9 cellular contexts compared by ENCODE assay signal in the genomic region with DNA sequence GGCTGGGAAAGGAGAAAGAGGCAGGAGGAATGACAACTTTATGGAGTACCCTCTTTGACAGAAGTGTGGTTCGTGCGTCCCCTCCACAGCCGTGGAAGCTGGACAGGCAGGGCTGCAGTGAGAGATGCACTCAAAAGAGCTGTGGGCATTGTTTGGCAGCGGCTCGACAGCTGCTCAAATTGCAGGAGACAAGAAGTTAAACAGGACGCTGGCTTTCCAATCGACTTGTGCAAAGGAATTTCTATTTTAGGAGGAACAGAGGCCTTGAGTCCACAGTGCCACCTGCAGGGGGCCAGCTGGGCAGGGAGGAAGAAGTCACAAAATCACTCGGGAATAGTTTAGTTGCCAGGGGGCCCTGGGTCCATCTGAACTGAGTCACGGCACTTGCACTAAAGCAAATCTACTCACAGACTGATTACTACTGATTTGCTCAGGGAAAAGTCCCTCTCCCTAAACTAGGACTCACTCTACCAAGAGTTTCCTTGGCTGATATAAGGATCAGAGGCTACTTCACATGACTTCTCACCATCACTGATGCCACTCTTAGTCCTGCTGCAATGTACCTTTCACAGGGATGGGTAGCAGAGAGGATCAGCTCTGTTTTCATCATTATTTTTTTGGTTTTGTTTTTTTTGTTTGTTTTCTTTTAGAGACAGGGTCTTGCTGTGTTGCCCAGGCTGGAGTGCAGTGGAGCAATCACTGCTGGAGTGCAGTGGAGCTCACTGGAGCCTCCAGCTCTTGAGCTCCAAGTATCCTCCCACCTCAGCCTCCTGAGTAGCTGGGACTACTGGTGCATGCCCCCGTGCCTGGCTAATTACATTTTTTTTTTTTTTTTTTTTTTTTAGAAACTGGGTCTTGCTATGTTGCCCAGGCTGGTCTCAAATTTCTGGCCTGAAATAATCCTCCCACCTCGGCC.
DNase-seq lines count a peak whose midpoint lies in the region; ATAC-seq and TF ChIP-seq lines count a peak whose summit lies in the region.
"Had no signal": no experiment of that assay in that cellular context is flagged by ENCODE, and none has a peak within 500 bp of the region (broad histone marks: within the 10 kb centered on the region; RNA-seq: fewer than 3 reads in every experiment).

No MANE protein-coding gene starts in this region.

- H3K27me3 Mint-ChIP-seq in HFFc6 (ENCODE audit: insufficient read depth): peaks cover 42% of the 10 kb centered on the region
- H3K27me3 Mint-ChIP-seq in activated naive CD8-positive, alpha-beta T cell treated with anti-CD3 and anti-CD28 coated beads, Interleukin-2, amount 50 U/mL, for 24 hours: peaks cover 8% of the 10 kb centered on the region

- peak; percentile 83 for TF ChIP-seq CTCF in HFFc6 (IDR thresholded peaks at IDR 0.05)
- TF ChIP-seq CTCF in thyroid gland (IDR thresholded peaks at IDR 0.05): peak; percentile 50 to 92 (median 82)

- peak overlapping the region; percentile 53 for H2AFZ ChIP-seq in ACC112 (ENCODE audit: low read length, unreplicated experiment)

- H3K9me3 Mint-ChIP-seq in HFFc6: no peaks in the 10 kb centered on the region
- H3K9me3 Mint-ChIP-seq in activated naive CD8-positive, alpha-beta T cell treated with anti-CD3 and anti-CD28 coated beads, Interleukin-2, amount 50 U/mL, for 24 hours: no peaks in the 10 kb centered on the region

- ATAC-seq in GM19023 (IDR thresholded peaks at IDR 0.05; ENCODE audit: unreplicated experiment): no peak
- no peak for ATAC-seq in activated naive CD8-positive, alpha-beta T cell treated with anti-CD3 and anti-CD28 coated beads, Interleukin-2, amount 50 U/mL, for 24 hours
- ATAC-seq in GM19351 (IDR thresholded peaks at IDR 0.05; ENCODE audit: unreplicated experiment): no peak

- H3K4me1 Mint-ChIP-seq in HFFc6 (ENCODE audit: low read depth): peaks cover 45% of the 10 kb centered on the region
- peaks cover 2% of the 10 kb centered on the region for H3K4me1 Mint-ChIP-seq in activated naive CD8-positive, alpha-beta T cell treated with anti-CD3 and anti-CD28 coated beads, Interleukin-2, amount 50 U/mL, for 24 hours

- no peak overlapping the region for H3K27ac ChIP-seq in ACC112 (ENCODE audit: low read depth, low read length)
- H3K27ac ChIP-seq in thyroid gland: peak overlapping the region; percentile 32 to 71 (median 60)

- DNase-seq in HFFc6: peak; percentile 53
- peak; percentile 42 for DNase-seq in amniotic stem cell (lab: John Stamatoyannopoulos, UW)
- peak; percentile 62 for DNase-seq in iPS-NIHi11 (ENCODE audit: low spot score)
- DNase-seq in thyroid gland: peak; percentile 89 to 92
- DNase-seq in activated naive CD8-positive, alpha-beta T cell treated with anti-CD3 and anti-CD28 coated beads, Interleukin-2, amount 50 U/mL, for 24 hours: no peak

- 19% methylated on average over 11 of the region's 11 CpGs for WGBS in thyroid gland, 2 donors

- intact Hi-C loops in thyroid gland (cut with DNase I): loop anchor here (10.0 kb wide), 1 partner anchor 74 kb away; no protein-coding TSS in a partner anchor

- peaks cover 39% of the 10 kb centered on the region for H3K4me1 ChIP-seq in ACC112 (ENCODE audit: control insufficient read depth, insufficient read depth, low read length, unreplicated experiment)
- peaks cover 33 to 41% of the 10 kb centered on the region in 2 donors for H3K4me1 ChIP-seq in thyroid gland

- H3K9me3 ChIP-seq in thyroid gland: no peaks in the 10 kb centered on the region

- no peaks in the 10 kb centered on the region for H3K27me3 ChIP-seq in ACC112 (ENCODE audit: insufficient read depth, low read length)
- no peaks in the 10 kb centered on the region for H3K27me3 ChIP-seq in thyroid gland

- H3K27ac Mint-ChIP-seq in HFFc6: no peak overlapping the region
- no peak overlapping the region for H3K27ac Mint-ChIP-seq in activated naive CD8-positive, alpha-beta T cell treated with anti-CD3 and anti-CD28 coated beads, Interleukin-2, amount 50 U/mL, for 24 hours
- H3K27ac Mint-ChIP-seq: activated naive CD8-positive, alpha-beta T cell had no signal

- no peaks in the 10 kb centered on the region for H3K36me3 ChIP-seq in ACC112 (ENCODE audit: insufficient read depth, low read length)
- no peaks in the 10 kb centered on the region for H3K36me3 ChIP-seq in thyroid gland

- TF ChIP-seq POLR2A in thyroid gland (IDR thresholded peaks at IDR 0.05): peak in 1 of 2 donors; percentile 60

- no peaks in the 10 kb centered on the region for H3K36me3 Mint-ChIP-seq in HFFc6 (ENCODE audit: low read depth)
- H3K36me3 Mint-ChIP-seq in activated naive CD8-positive, alpha-beta T cell treated with anti-CD3 and anti-CD28 coated beads, Interleukin-2, amount 50 U/mL, for 24 hours (ENCODE audit: low read depth): no peaks in the 10 kb centered on the region
- H3K36me3 Mint-ChIP-seq: activated naive CD8-positive, alpha-beta T cell had no signal

- peak overlapping the region; percentile 28 for H3K4me3 Mint-ChIP-seq in HFFc6
- H3K4me3 Mint-ChIP-seq in activated naive CD8-positive, alpha-beta T cell treated with anti-CD3 and anti-CD28 coated beads, Interleukin-2, amount 50 U/mL, for 24 hours: no peak overlapping the region
- H3K4me3 Mint-ChIP-seq: activated naive CD8-positive, alpha-beta T cell had no signal

- H3K4me3 ChIP-seq in ACC112 (ENCODE audit: low read depth, low read length) (no peak overlapping the region), thyroid gland (replicated peaks in 1 of 3) (no peak overlapping the region)

- H3K79me2 ChIP-seq in ACC112 (ENCODE audit: control insufficient read depth, insufficient read depth, low read length, unreplicated experiment): no peaks in the 10 kb centered on the region
